Comparison of ENCODE assay signal across 11 cellular contexts in genomic region chr4:129481107-129481506, GRCh38.
"Had no signal": no experiment of that assay in that cellular context is flagged by ENCODE, and none has a peak within 500 bp of the region (broad histone marks: within the 10 kb centered on the region; RNA-seq: fewer than 3 reads in every experiment).

No MANE protein-coding gene starts in this region.

- ATAC-seq: GM23338, HCT116 had no signal

- H3K4me2 ChIP-seq: GM23338 had no signal

- H3K9ac ChIP-seq: GM23248 had no signal

- FAIRE-seq: H1, H54 had no signal

- H3K4me1 ChIP-seq: HAP-1 had no signal

- H3K27ac ChIP-seq: GM23248 had no signal

- H3K36me3 ChIP-seq: HAP-1 had no signal

- H3K9me3 ChIP-seq: HAP-1 had no signal

- H3K4me3 ChIP-seq: GM23248, GM23338, HAP-1 had no signal

- DNase-seq: GM23248, GOT3, H7, H9, HCEC 1CT, HFFc6 had no signal

- H2AFZ ChIP-seq: GM23248, GM23338 had no signal
